In genomic region chr17:33944412-33944811, GRCh38 we compare ENCODE assay signal across 18 cellular contexts.
"Had no signal": no experiment of that assay in that cellular context is flagged by ENCODE, and none has a peak within 500 bp of the region (broad histone marks: within the 10 kb centered on the region; RNA-seq: fewer than 3 reads in every experiment).

No MANE protein-coding gene starts in this region.

- DNase-seq: cortex of kidney; dorsolateral prefrontal cortex; effector memory CD4-positive, alpha-beta T cell; gastrocnemius medialis; heart right ventricle; hypothalamus; kidney glomerular epithelial cell; mammary epithelial cell; naive thymus-derived CD8-positive, alpha-beta T cell; posterior cingulate gyrus; spleen; stimulated activated CD4-positive, alpha-beta T cell treated with anti-CD3 and anti-CD28 coated beads, Interleukin-15, amount 100 ng/mL, for 24 hours; stimulated activated CD4-positive, alpha-beta T cell treated with anti-CD3 and anti-CD28 coated beads, Interleukin-2, amount 100 ng/mL, for 24 hours; stimulated activated naive CD4-positive, alpha-beta T cell; thyroid gland had no signal

- H3K27ac Mint-ChIP-seq: naive thymus-derived CD8-positive, alpha-beta T cell; type B pancreatic cell had no signal

- H3K4me1 Mint-ChIP-seq: naive thymus-derived CD8-positive, alpha-beta T cell had no signal

- H3K4me3 Mint-ChIP-seq: naive thymus-derived CD8-positive, alpha-beta T cell; type B pancreatic cell had no signal

- H3K9me3 Mint-ChIP-seq: naive thymus-derived CD8-positive, alpha-beta T cell; type B pancreatic cell had no signal

- H3K36me3 Mint-ChIP-seq: naive thymus-derived CD8-positive, alpha-beta T cell; type B pancreatic cell had no signal

- ATAC-seq: esophagus mucosa; naive thymus-derived CD8-positive, alpha-beta T cell; sciatic nerve had no signal
